8 cellular contexts compared by ENCODE assay signal in genomic region chr11:17013548-17014320, GRCh38. TPM values are rescaled to one million over a fixed set of nuclear protein-coding genes. Genes with fewer than 3 reads are reported as not detected.
A peak's percentile ranks its signal among the peaks of the same experiment; 100 is the strongest.
DNase-seq lines count a peak whose midpoint lies in the region; ATAC-seq, FAIRE-seq and TF ChIP-seq lines count a peak whose summit lies in the region.

No MANE protein-coding gene starts in this region.

- H2AFZ ChIP-seq in astrocyte (ENCODE audit: low read depth, low read length): peak overlapping the region; percentile 78

- TF ChIP-seq CTCF in GM10266 (IDR thresholded peaks at IDR 0.05; ENCODE audit: control insufficient read depth, insufficient read depth, low read depth, missing control alignments): no peak
- no peak for TF ChIP-seq CTCF in astrocyte (IDR thresholded peaks at IDR 0.05; ENCODE audit: insufficient read depth, low read depth, low read length)

- H3K9me3 Mint-ChIP-seq in astrocyte (ENCODE audit: unreplicated experiment): no peaks in the 10 kb centered on the region

- H3K4me2 ChIP-seq in astrocyte (ENCODE audit: low read length): peak overlapping the region; percentile 95

- H3K79me2 ChIP-seq in astrocyte (ENCODE audit: insufficient read depth, low read length): no peaks in the 10 kb centered on the region

- H3K36me3 ChIP-seq in astrocyte (ENCODE audit: insufficient read depth, low read length): no peaks in the 10 kb centered on the region

- H3K4me1 Mint-ChIP-seq in astrocyte (ENCODE audit: low read depth, unreplicated experiment): peaks cover 2% of the 10 kb centered on the region

- no peaks in the 10 kb centered on the region for H4K20me1 ChIP-seq in astrocyte (ENCODE audit: insufficient read depth, low read length)

- no peaks in the 10 kb centered on the region for H3K9me3 ChIP-seq in astrocyte (ENCODE audit: insufficient read depth, low read depth, low read length)

- ATAC-seq in HG02759 (IDR thresholded peaks at IDR 0.05; ENCODE audit: unreplicated experiment) (no peak), HG03460 (IDR thresholded peaks at IDR 0.05; ENCODE audit: unreplicated experiment) (no peak)

- peaks cover 5% of the 10 kb centered on the region for H3K27me3 Mint-ChIP-seq in astrocyte (ENCODE audit: low read depth, unreplicated experiment)

- H3K4me1 ChIP-seq in astrocyte (ENCODE audit: insufficient read depth, low read length): peaks cover 17% of the 10 kb centered on the region

- no peaks in the 10 kb centered on the region for H3K36me3 Mint-ChIP-seq in astrocyte (ENCODE audit: low read depth, unreplicated experiment)

- no peak overlapping the region for H3K4me3 Mint-ChIP-seq in astrocyte (ENCODE audit: unreplicated experiment)

- H3K27ac ChIP-seq in astrocyte (ENCODE audit: low read depth, low read length): no peak overlapping the region

- H3K4me3 ChIP-seq in astrocyte (ENCODE audit: insufficient read depth, low read depth, low read length): peak overlapping the region; percentile 52

- H3K9ac ChIP-seq in astrocyte (ENCODE audit: low read length): peak overlapping the region; percentile 39

- H3K27ac Mint-ChIP-seq in astrocyte (ENCODE audit: unreplicated experiment): no peak overlapping the region

- FAIRE-seq in astrocyte (lab: Jason Lieb, UNC): no peak

- H3K27me3 ChIP-seq in astrocyte (ENCODE audit: insufficient read depth, low read length): peaks cover 14% of the 10 kb centered on the region

- DNase-seq in GM10266 (ENCODE audit: extremely low spot score): peak; percentile 50
- DNase-seq in NCI-H146 (lab: John Stamatoyannopoulos, UW): peak; percentile 74
- DNase-seq in astrocyte (ENCODE audit: low read depth): no peak
- peak; percentile 43 for DNase-seq in iPS-NIHi7 (ENCODE audit: extremely low spot score)
- DNase-seq in stimulated activated CD4-positive, alpha-beta T cell treated with anti-CD3 and anti-CD28 coated beads, Interleukin-4, amount 100 ng/mL, for 1 hour: peak; percentile 31
- DNase-seq in HCEC 1CT: no peak

RNA-seq across cellular contexts. Expression of gene PLEKHA7, which starts 0.5 kb away (rescaled TPM):
- total RNA-seq in astrocyte: 3.2 and 5.7 TPM in 2 replicates

Comparison
In these comparisons a context has a peak if more than half of its experiments do, and no peak if none do; other contexts are left out.
1. DNase-seq: peak in GM10266 (single experiment), NCI-H146 (single experiment), iPS-NIHi7 (single experiment) and stimulated activated CD4-positive, alpha-beta T cell treated with anti-CD3 and anti-CD28 coated beads, Interleukin-4, amount 100 ng/mL, for 1 hour (single experiment); none in astrocyte (single experiment) and HCEC 1CT (single experiment).